ENCODE assay signal across 8 cellular contexts in genomic region chr7:41696323-41696916, GRCh38. TPM values are rescaled to one million over a fixed set of nuclear protein-coding genes. Genes with fewer than 3 reads are reported as not detected.
DNase-seq lines count a peak whose midpoint lies in the region; ATAC-seq and TF ChIP-seq lines count a peak whose summit lies in the region.

No MANE protein-coding gene starts in this region.

- no peaks in the 10 kb centered on the region for H3K9me3 Mint-ChIP-seq in activated CD8-positive, alpha-beta T cell treated with anti-CD3 and anti-CD28 coated beads for 36 hours
- H3K9me3 Mint-ChIP-seq in glutamatergic neuron (ENCODE audit: unreplicated experiment): no peaks in the 10 kb centered on the region

- H3K4me1 Mint-ChIP-seq in activated CD8-positive, alpha-beta T cell treated with anti-CD3 and anti-CD28 coated beads for 36 hours (ENCODE audit: low read depth): peaks cover 8% of the 10 kb centered on the region
- peaks cover 6% of the 10 kb centered on the region for H3K4me1 Mint-ChIP-seq in glutamatergic neuron (ENCODE audit: low read depth, unreplicated experiment)

- intact Hi-C loops in activated CD8-positive, alpha-beta T cell treated with anti-CD3 and anti-CD28 coated beads for 36 hours (cut with micrococcal nuclease): no loop called here

- H3K4me2 ChIP-seq in Loucy (ENCODE audit: low read depth, low read length, poor library complexity, severe bottlenecking) (no peak overlapping the region), osteoblast (ENCODE audit: insufficient read depth, low read length) (peak overlapping the region; percentile 92)

- TF ChIP-seq CTCF in GM12873 (IDR thresholded peaks at IDR 0.05; ENCODE audit: insufficient read depth, low read depth, low read length, missing control alignments): peak; percentile 72
- peak; percentile 63 for TF ChIP-seq CTCF in Loucy (conservative IDR thresholded peaks at IDR 0.05; ENCODE audit: low read length)
- peak; percentile 65 for TF ChIP-seq CTCF in activated CD8-positive, alpha-beta T cell treated with anti-CD3 and anti-CD28 coated beads for 36 hours (IDR thresholded peaks at IDR 0.05)
- peak; percentile 85 for TF ChIP-seq CTCF in glutamatergic neuron (IDR thresholded peaks at IDR 0.05; ENCODE audit: partially characterized antibody, unreplicated experiment)
- peak; percentile 88 for TF ChIP-seq CTCF in osteoblast (IDR thresholded peaks at IDR 0.05; ENCODE audit: extremely low read depth, low read depth, low read length)

- H3K9ac ChIP-seq in Loucy (ENCODE audit: low read depth, low read length, poor library complexity, severe bottlenecking): no peak overlapping the region

- no peak overlapping the region for H3K27ac Mint-ChIP-seq in activated CD8-positive, alpha-beta T cell treated with anti-CD3 and anti-CD28 coated beads for 36 hours
- no peak overlapping the region for H3K27ac Mint-ChIP-seq in glutamatergic neuron (ENCODE audit: unreplicated experiment)

- no peak for ATAC-seq in activated CD8-positive, alpha-beta T cell treated with anti-CD3 and anti-CD28 coated beads for 36 hours
- ATAC-seq in GM18519 (IDR thresholded peaks at IDR 0.05; ENCODE audit: low FRiP score, unreplicated experiment): no peak

- peak overlapping the region; percentile 82 for H3K27ac ChIP-seq in ACC112 (ENCODE audit: low read depth, low read length)
- peak overlapping the region; percentile 88 for H3K27ac ChIP-seq in osteoblast (ENCODE audit: low read depth, low read length)

- CTCF ChIA-PET in activated CD8-positive, alpha-beta T cell treated with anti-CD3 and anti-CD28 coated beads for 36 hours (lab: Charles Lee): interaction anchor here (0.8 to 2.7 kb wide), 6 partner anchors 9 to 30 kb away, joined by 3 to 20 read pairs (median 4); no protein-coding TSS in a partner anchor

- peak; percentile 50 for DNase-seq in activated CD8-positive, alpha-beta T cell treated with anti-CD3 and anti-CD28 coated beads for 36 hours
- DNase-seq in glutamatergic neuron (peak; percentile 82), osteoblast (ENCODE audit: insufficient read length, low spot score, missing footprints) (no peak), cerebellar nuclear complex (lab: John Stamatoyannopoulos, UW) (no peak)

- H3K36me3 ChIP-seq in ACC112 (ENCODE audit: insufficient read depth, low read length): no peaks in the 10 kb centered on the region
- no peaks in the 10 kb centered on the region for H3K36me3 ChIP-seq in Loucy (ENCODE audit: insufficient read depth, low read length)
- peaks cover 80% of the 10 kb centered on the region for H3K36me3 ChIP-seq in osteoblast (ENCODE audit: insufficient read depth, low read length)

- H3K4me1 ChIP-seq in ACC112 (ENCODE audit: control insufficient read depth, insufficient read depth, low read length, unreplicated experiment): peaks cover 45% of the 10 kb centered on the region
- no peaks in the 10 kb centered on the region for H3K4me1 ChIP-seq in Loucy (ENCODE audit: insufficient read depth, low read length, poor library complexity, severe bottlenecking)
- peaks cover 59% of the 10 kb centered on the region for H3K4me1 ChIP-seq in osteoblast (ENCODE audit: insufficient read depth, low read length)

- H4K20me1 ChIP-seq in Loucy (ENCODE audit: insufficient read depth, low read length, poor library complexity, severe bottlenecking) (no peaks in the 10 kb centered on the region), osteoblast (ENCODE audit: insufficient read depth, low read length) (peaks cover 68% of the 10 kb centered on the region)

- peaks cover 56% of the 10 kb centered on the region for H3K27me3 Mint-ChIP-seq in activated CD8-positive, alpha-beta T cell treated with anti-CD3 and anti-CD28 coated beads for 36 hours
- H3K27me3 Mint-ChIP-seq in glutamatergic neuron (ENCODE audit: unreplicated experiment): peaks cover 3% of the 10 kb centered on the region

- H3K4me3 ChIP-seq in ACC112 (ENCODE audit: low read depth, low read length): peak overlapping the region; percentile 90
- H3K4me3 ChIP-seq in Loucy (ENCODE audit: low read length, poor library complexity, severe bottlenecking): no peak overlapping the region
- H3K4me3 ChIP-seq in osteoblast (ENCODE audit: insufficient read depth, low read length): peak overlapping the region; percentile 87

- H3K36me3 Mint-ChIP-seq in activated CD8-positive, alpha-beta T cell treated with anti-CD3 and anti-CD28 coated beads for 36 hours (ENCODE audit: low read depth): no peaks in the 10 kb centered on the region
- no peaks in the 10 kb centered on the region for H3K36me3 Mint-ChIP-seq in glutamatergic neuron (ENCODE audit: unreplicated experiment)

- peaks cover 58% of the 10 kb centered on the region for H3K79me2 ChIP-seq in ACC112 (ENCODE audit: control insufficient read depth, insufficient read depth, low read length, unreplicated experiment)
- no peaks in the 10 kb centered on the region for H3K79me2 ChIP-seq in Loucy (ENCODE audit: insufficient read depth, low read length)
- H3K79me2 ChIP-seq in osteoblast (ENCODE audit: insufficient read depth, low read length): peaks cover 100% of the 10 kb centered on the region

- POLR2A ChIA-PET in activated CD8-positive, alpha-beta T cell treated with anti-CD3 and anti-CD28 coated beads for 36 hours (lab: Charles Lee): no interaction called here

- H3K27me3 ChIP-seq in ACC112 (ENCODE audit: insufficient read depth, low read length) (no peaks in the 10 kb centered on the region), Loucy (ENCODE audit: insufficient read depth, low read length, poor library complexity, severe bottlenecking) (no peaks in the 10 kb centered on the region), osteoblast (ENCODE audit: insufficient read depth, low read length) (no peaks in the 10 kb centered on the region)

- H3K9me3 ChIP-seq in Loucy (ENCODE audit: insufficient read depth, low read depth, low read length) (no peaks in the 10 kb centered on the region), osteoblast (ENCODE audit: low read depth, low read length) (no peaks in the 10 kb centered on the region)

- no peaks in the 10 kb centered on the region for H3F3A ChIP-seq in Loucy (ENCODE audit: low read depth)

- H3K9me2 ChIP-seq in Loucy (replicated peaks; ENCODE audit: low read depth, low read length): no peaks in the 10 kb centered on the region

- H3K4me3 Mint-ChIP-seq in activated CD8-positive, alpha-beta T cell treated with anti-CD3 and anti-CD28 coated beads for 36 hours: no peak overlapping the region
- no peak overlapping the region for H3K4me3 Mint-ChIP-seq in glutamatergic neuron (ENCODE audit: unreplicated experiment)

- H2AFZ ChIP-seq in ACC112 (ENCODE audit: low read length, unreplicated experiment): peak overlapping the region; percentile 35
- H2AFZ ChIP-seq in Loucy (ENCODE audit: low read length): no peak overlapping the region
- no peak overlapping the region for H2AFZ ChIP-seq in osteoblast (ENCODE audit: low read length)

RNA-seq across cellular contexts. Expression of gene INHBA, which starts 6.5 kb away (rescaled TPM):
- not detected for total RNA-seq in activated CD8-positive, alpha-beta T cell treated with anti-CD3 and anti-CD28 coated beads for 36 hours
- not detected for total RNA-seq in glutamatergic neuron (ENCODE audit: unreplicated experiment)
- total RNA-seq in osteoblast: 97.8 and 107 TPM in 2 replicates

Comparison
In these comparisons a context has a peak if more than half of its experiments do, and no peak if none do; other contexts are left out.
1. DNase-seq: peak in activated CD8-positive, alpha-beta T cell treated with anti-CD3 and anti-CD28 coated beads for 36 hours (single experiment) and glutamatergic neuron (single experiment); none in osteoblast (single experiment) and cerebellar nuclear complex (0 of 2).
2. RNA of gene INHBA, which starts 6.5 kb away (total RNA-seq): 97.8 to 107 TPM in osteoblast; not detected in activated CD8-positive, alpha-beta T cell treated with anti-CD3 and anti-CD28 coated beads for 36 hours and not detected in glutamatergic neuron (single experiment); every median in the first group is over 10 times any median in the second.
3. Peak in every context shown above with its lines, with median percentiles within 50 percentile points of each other: CTCF ChIP-seq.